In genomic region chr10:102055647-102056419, GRCh38 we compare ENCODE assay signal across 8 cellular contexts. TPM values are rescaled to one million over a fixed set of nuclear protein-coding genes. Genes with fewer than 3 reads are reported as not detected.
A peak's percentile ranks its signal among the peaks of the same experiment; 100 is the strongest.
DNase-seq lines count a peak whose midpoint lies in the region; ATAC-seq and TF ChIP-seq lines count a peak whose summit lies in the region.

Gene ARMH3 (minus strand): TSS chr10:102056173. CDS start chr10:102040114, 16,059 bp downstream.

- peaks cover 28 to 43% (median 35%) of the 10 kb centered on the region in 11 experiments for H4K20me1 ChIP-seq in BLaER1 treated with 17β-estradiol and CSF1 and Interleukin-3, amounts not matched to agents 10 nM and 100 nM

- H3K36me3 ChIP-seq in BLaER1 treated with 17β-estradiol and CSF1 and Interleukin-3, amounts not matched to agents 10 nM and 100 nM = peaks cover 0 to 21% (median 0%) of the 10 kb centered on the region in 11 experiments; a peak in 7 of 22 replicates
- H3K36me3 ChIP-seq in liver (ENCODE audit: control insufficient read depth in 4 of 4, insufficient read depth in 3 of 4, low read depth in 1 of 4, low read length in 3 of 4) = no peaks in the 10 kb centered on the region

- H3K27me3 ChIP-seq in BLaER1 treated with 17β-estradiol and CSF1 and Interleukin-3, amounts not matched to agents 10 nM and 100 nM = no peaks in the 10 kb centered on the region
- H3K27me3 ChIP-seq in liver (ENCODE audit: control insufficient read depth in 4 of 4, insufficient read depth in 4 of 4, low read length in 3 of 4) = no peaks in the 10 kb centered on the region

- ATAC-seq in GM19328 (IDR thresholded peaks at IDR 0.05; ENCODE audit: unreplicated experiment) = peak; percentile 90
- peak; percentile 87 for ATAC-seq in HG03520 (IDR thresholded peaks at IDR 0.05; ENCODE audit: unreplicated experiment)

- WGBS in liver = under 1% methylated on average over 79 of the region's 79 CpGs

- peaks cover 22 to 47% (median 36%) of the 10 kb centered on the region in 10 experiments for H3K4me1 ChIP-seq in BLaER1 treated with 17β-estradiol and CSF1 and Interleukin-3, amounts not matched to agents 10 nM and 100 nM
- peaks cover 0 to 16% (median 8%) of the 10 kb centered on the region in 4 donors for H3K4me1 ChIP-seq in liver (ENCODE audit: control insufficient read depth in 4 of 4, insufficient read depth in 4 of 4, low read length in 3 of 4)

- peak within 1 kb of the TSS; percentile 78 to 91 (median 87) for H3K4me2 ChIP-seq in BLaER1 treated with 17β-estradiol and CSF1 and Interleukin-3, amounts not matched to agents 10 nM and 100 nM

- peak within 1 kb of the TSS; percentile 70 to 97 (median 88) for H3K4me3 ChIP-seq in BLaER1 treated with 17β-estradiol and CSF1 and Interleukin-3, amounts not matched to agents 10 nM and 100 nM
- H3K4me3 ChIP-seq in liver (ENCODE audit: low read depth in 1 of 3, low read length in 3 of 3) = peak within 1 kb of the TSS; percentile 72 to 100 (median 89)

- no peaks in the 10 kb centered on the region for H3K9me3 ChIP-seq in BLaER1 treated with 17β-estradiol and CSF1 and Interleukin-3, amounts not matched to agents 10 nM and 100 nM (replicated peaks in 1 of 11)
- no peaks in the 10 kb centered on the region for H3K9me3 ChIP-seq in liver (ENCODE audit: control insufficient read depth in 4 of 4, low read length in 3 of 4)

- peak in 1 of 2 donors; percentile 5 for TF ChIP-seq RAD21 in liver (IDR thresholded peaks at IDR 0.05)

- peak; percentile 97 for DNase-seq in NCI-H748 (lab: John Stamatoyannopoulos, UW; ENCODE audit: unreplicated experiment)
- DNase-seq in activated CD4-positive, alpha-beta T cell treated with anti-CD3 and anti-CD28 coated beads, Interleukin-2, amount 50 U/mL, for 4 hours = peak; percentile 82 to 84
- DNase-seq in dermis microvascular lymphatic vessel endothelial cell (ENCODE audit: low read depth in 2 of 2) = peak; percentile 97
- DNase-seq in stimulated activated CD4-positive, alpha-beta T cell treated with anti-CD3 and anti-CD28 coated beads, Interleukin-4, amount 100 ng/mL, for 24 hours = peak; percentile 91

- peak within 1 kb of the TSS; percentile 80 to 96 (median 89) for H3K27ac ChIP-seq in BLaER1 treated with 17β-estradiol and CSF1 and Interleukin-3, amounts not matched to agents 10 nM and 100 nM
- H3K27ac ChIP-seq in liver (ENCODE audit: low read depth in 1 of 2, low read length in 2 of 2) = peak within 1 kb of the TSS; percentile 92

- H3K9ac ChIP-seq in BLaER1 treated with 17β-estradiol and CSF1 and Interleukin-3, amounts not matched to agents 10 nM and 100 nM = peak within 1 kb of the TSS; percentile 81 to 96 (median 91)
- H3K9ac ChIP-seq in liver (ENCODE audit: low read depth in 1 of 2, low read length in 2 of 2) = peak within 1 kb of the TSS; percentile 90 to 96

- TF ChIP-seq CTCF in liver (IDR thresholded peaks at IDR 0.05; ENCODE audit: low read depth, low read length, missing input control) = peak; percentile 1

TF ChIP-seq in liver, 16 proteins besides CTCF, POLR2A, EP300 and RAD21:
- TF ChIP-seq TAF1 (conservative IDR thresholded peaks at IDR 0.05) (peak; percentile 68), HNF4G (IDR thresholded peaks at IDR 0.05) (no peak), FOXA1 (IDR thresholded peaks at IDR 0.05) (no peak), ZBTB33 (IDR thresholded peaks at IDR 0.05) (peak; percentile 88), RXRA (IDR thresholded peaks at IDR 0.05) (peak; percentile 25 to 50), NR2F2 (IDR thresholded peaks at IDR 0.05) (peak; percentile 87), JUND (IDR thresholded peaks at IDR 0.05) (no peak), HNF4A (conservative IDR thresholded peaks at IDR 0.05) (peak; percentile 28 to 45), SP1 (IDR thresholded peaks at IDR 0.05) (peak; percentile 76), FOXA2 (IDR thresholded peaks at IDR 0.05) (peak; percentile 4), EGR1 (IDR thresholded peaks at IDR 0.05; ENCODE audit: low read depth in 2 of 2) (no peak), GABPA (IDR thresholded peaks at IDR 0.05 in 1 of 2, conservative IDR thresholded peaks at IDR 0.05 in 1 of 2) (peak in 1 of 2 donors; percentile 74), YY1 (IDR thresholded peaks at IDR 0.05) (peak; percentile 95)
- TF ChIP-seq, protein P1, sequence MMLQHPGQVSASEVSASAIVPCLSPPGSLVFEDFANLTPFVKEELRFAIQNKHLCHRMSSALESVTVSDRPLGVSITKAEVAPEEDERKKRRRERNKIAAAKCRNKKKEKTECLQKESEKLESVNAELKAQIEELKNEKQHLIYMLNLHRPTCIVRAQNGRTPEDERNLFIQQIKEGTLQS (IDR thresholded peaks at IDR 0.05) = no peak
- TF ChIP-seq, protein P2, sequence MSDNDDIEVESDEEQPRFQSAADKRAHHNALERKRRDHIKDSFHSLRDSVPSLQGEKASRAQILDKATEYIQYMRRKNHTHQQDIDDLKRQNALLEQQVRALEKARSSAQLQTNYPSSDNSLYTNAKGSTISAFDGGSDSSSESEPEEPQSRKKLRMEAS (IDR thresholded peaks at IDR 0.05) = peak; percentile 60
- TF ChIP-seq, protein P3, sequence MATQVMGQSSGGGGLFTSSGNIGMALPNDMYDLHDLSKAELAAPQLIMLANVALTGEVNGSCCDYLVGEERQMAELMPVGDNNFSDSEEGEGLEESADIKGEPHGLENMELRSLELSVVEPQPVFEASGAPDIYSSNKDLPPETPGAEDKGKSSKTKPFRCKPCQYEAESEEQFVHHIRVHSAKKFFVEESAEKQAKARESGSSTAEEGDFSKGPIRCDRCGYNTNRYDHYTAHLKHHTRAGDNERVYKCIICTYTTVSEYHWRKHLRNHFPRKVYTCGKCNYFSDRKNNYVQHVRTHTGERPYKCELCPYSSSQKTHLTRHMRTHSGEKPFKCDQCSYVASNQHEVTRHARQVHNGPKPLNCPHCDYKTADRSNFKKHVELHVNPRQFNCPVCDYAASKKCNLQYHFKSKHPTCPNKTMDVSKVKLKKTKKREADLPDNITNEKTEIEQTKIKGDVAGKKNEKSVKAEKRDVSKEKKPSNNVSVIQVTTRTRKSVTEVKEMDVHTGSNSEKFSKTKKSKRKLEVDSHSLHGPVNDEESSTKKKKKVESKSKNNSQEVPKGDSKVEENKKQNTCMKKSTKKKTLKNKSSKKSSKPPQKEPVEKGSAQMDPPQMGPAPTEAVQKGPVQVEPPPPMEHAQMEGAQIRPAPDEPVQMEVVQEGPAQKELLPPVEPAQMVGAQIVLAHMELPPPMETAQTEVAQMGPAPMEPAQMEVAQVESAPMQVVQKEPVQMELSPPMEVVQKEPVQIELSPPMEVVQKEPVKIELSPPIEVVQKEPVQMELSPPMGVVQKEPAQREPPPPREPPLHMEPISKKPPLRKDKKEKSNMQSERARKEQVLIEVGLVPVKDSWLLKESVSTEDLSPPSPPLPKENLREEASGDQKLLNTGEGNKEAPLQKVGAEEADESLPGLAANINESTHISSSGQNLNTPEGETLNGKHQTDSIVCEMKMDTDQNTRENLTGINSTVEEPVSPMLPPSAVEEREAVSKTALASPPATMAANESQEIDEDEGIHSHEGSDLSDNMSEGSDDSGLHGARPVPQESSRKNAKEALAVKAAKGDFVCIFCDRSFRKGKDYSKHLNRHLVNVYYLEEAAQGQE (IDR thresholded peaks at IDR 0.05) = peak; percentile 31

RNA-seq across cellular contexts. Expression of gene ARMH3, which starts in this region (rescaled TPM):
- total RNA-seq in dermis microvascular lymphatic vessel endothelial cell = 5.3 and 6.3 TPM in 2 replicates
- 10 to 100 TPM in 1 of 2 donors, 1 to 10 TPM in 1; 8.7 to 14.9 TPM for total RNA-seq in liver
- 1 to 10 TPM; 5.3 to 9.6 TPM for polyA plus RNA-seq in liver

Comparison
In these comparisons a context has a peak if more than half of its experiments do, and no peak if none do; other contexts are left out.
1. Peak in every context shown above with its lines: DNase-seq, ATAC-seq, H3K4me3 ChIP-seq and H3K27ac ChIP-seq.